ENCODE assay signal across 2 cellular contexts in the genomic region with DNA sequence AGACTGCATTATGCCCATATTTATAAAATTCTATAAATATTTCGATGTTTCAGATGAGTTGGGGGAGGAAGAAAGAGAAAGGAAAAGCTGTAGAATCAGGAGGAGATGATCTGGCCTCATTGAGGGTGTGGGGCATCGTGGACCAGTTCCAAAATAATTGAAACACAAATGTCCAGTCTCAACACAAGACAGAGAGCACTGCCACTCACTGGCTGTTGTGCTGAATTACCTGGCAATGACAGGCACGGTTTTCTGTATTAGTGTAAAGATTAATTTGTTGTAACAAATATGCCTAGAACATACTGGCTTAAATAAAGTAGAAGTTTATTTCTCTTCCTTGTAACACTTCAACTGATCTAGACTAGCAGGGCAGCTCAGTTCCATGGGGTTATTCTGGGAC.
TF ChIP-seq lines count a peak whose summit lies in the region.

No MANE protein-coding gene starts in this region.

TF ChIP-seq in IMR-90, 13 proteins besides CTCF, POLR2A, EP300 and RAD21:
- no peak for TF ChIP-seq RCOR1 (IDR thresholded peaks at IDR 0.05; ENCODE audit: insufficient replicate concordance, low read length)
- TF ChIP-seq MXI1 (IDR thresholded peaks at IDR 0.05; ENCODE audit: borderline replicate concordance, low read depth, low read length): no peak
- no peak for TF ChIP-seq SMC3 (IDR thresholded peaks at IDR 0.05; ENCODE audit: low read depth, low read length)
- TF ChIP-seq, protein P1, sequence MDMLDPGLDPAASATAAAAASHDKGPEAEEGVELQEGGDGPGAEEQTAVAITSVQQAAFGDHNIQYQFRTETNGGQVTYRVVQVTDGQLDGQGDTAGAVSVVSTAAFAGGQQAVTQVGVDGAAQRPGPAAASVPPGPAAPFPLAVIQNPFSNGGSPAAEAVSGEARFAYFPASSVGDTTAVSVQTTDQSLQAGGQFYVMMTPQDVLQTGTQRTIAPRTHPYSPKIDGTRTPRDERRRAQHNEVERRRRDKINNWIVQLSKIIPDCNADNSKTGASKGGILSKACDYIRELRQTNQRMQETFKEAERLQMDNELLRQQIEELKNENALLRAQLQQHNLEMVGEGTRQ (IDR thresholded peaks at IDR 0.05; ENCODE audit: low read depth, low read length): no peak
- TF ChIP-seq BHLHE40 (IDR thresholded peaks at IDR 0.05; ENCODE audit: low read depth, low read length): no peak
- TF ChIP-seq FOS (IDR thresholded peaks at IDR 0.05; ENCODE audit: low read depth, low read length): no peak
- no peak for TF ChIP-seq MAFK (IDR thresholded peaks at IDR 0.05; ENCODE audit: low read depth, low read length)
- no peak for TF ChIP-seq NFE2L2 (IDR thresholded peaks at IDR 0.05; ENCODE audit: low read depth, low read length)
- TF ChIP-seq CEBPB (IDR thresholded peaks at IDR 0.05; ENCODE audit: low read depth, low read length): no peak
- no peak for TF ChIP-seq CHD1 (IDR thresholded peaks at IDR 0.05; ENCODE audit: low read depth, low read length)

TF ChIP-seq in K562, 482 proteins besides CTCF, POLR2A, EP300 and RAD21:
- TF ChIP-seq ARID1B (IDR thresholded peaks at IDR 0.05): no peak
- TF ChIP-seq ETV6 (IDR thresholded peaks at IDR 0.05; ENCODE audit: borderline replicate concordance in 1 of 2, low read depth in 2 of 2, low read length in 1 of 2): no peak
- no peak for TF ChIP-seq ETV6 (CRISPR knock-in tag; IDR thresholded peaks at IDR 0.05; ENCODE audit: borderline replicate concordance)
- TF ChIP-seq XRCC5 (IDR thresholded peaks at IDR 0.05; ENCODE audit: low read depth, low read length): no peak
- TF ChIP-seq FOXP1 (CRISPR knock-in tag; IDR thresholded peaks at IDR 0.05): no peak
- no peak for TF ChIP-seq ZNF699 (CRISPR knock-in tag; IDR thresholded peaks at IDR 0.05; ENCODE audit: insufficient replicate concordance)
- TF ChIP-seq HMG20A (CRISPR knock-in tag; conservative IDR thresholded peaks at IDR 0.05): no peak
- no peak for TF ChIP-seq CCAR2 (IDR thresholded peaks at IDR 0.05; ENCODE audit: low read depth, low read length)
- no peak for TF ChIP-seq ZNF766 (CRISPR knock-in tag; conservative IDR thresholded peaks at IDR 0.05)
- no peak for TF ChIP-seq NR4A1 (CRISPR knock-in tag; IDR thresholded peaks at IDR 0.05)
- no peak for TF ChIP-seq NR4A1 (tag; IDR thresholded peaks at IDR 0.05)
- no peak for TF ChIP-seq MEF2D (tag; conservative IDR thresholded peaks at IDR 0.05; ENCODE audit: low read depth)
- no peak for TF ChIP-seq TAF15 (IDR thresholded peaks at IDR 0.05; ENCODE audit: low read depth, low read length)
- TF ChIP-seq, protein P2, sequence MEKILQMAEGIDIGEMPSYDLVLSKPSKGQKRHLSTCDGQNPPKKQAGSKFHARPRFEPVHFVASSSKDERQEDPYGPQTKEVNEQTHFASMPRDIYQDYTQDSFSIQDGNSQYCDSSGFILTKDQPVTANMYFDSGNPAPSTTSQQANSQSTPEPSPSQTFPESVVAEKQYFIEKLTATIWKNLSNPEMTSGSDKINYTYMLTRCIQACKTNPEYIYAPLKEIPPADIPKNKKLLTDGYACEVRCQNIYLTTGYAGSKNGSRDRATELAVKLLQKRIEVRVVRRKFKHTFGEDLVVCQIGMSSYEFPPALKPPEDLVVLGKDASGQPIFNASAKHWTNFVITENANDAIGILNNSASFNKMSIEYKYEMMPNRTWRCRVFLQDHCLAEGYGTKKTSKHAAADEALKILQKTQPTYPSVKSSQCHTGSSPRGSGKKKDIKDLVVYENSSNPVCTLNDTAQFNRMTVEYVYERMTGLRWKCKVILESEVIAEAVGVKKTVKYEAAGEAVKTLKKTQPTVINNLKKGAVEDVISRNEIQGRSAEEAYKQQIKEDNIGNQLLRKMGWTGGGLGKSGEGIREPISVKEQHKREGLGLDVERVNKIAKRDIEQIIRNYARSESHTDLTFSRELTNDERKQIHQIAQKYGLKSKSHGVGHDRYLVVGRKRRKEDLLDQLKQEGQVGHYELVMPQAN (IDR thresholded peaks at IDR 0.05; ENCODE audit: borderline replicate concordance): no peak
- TF ChIP-seq, protein P3, sequence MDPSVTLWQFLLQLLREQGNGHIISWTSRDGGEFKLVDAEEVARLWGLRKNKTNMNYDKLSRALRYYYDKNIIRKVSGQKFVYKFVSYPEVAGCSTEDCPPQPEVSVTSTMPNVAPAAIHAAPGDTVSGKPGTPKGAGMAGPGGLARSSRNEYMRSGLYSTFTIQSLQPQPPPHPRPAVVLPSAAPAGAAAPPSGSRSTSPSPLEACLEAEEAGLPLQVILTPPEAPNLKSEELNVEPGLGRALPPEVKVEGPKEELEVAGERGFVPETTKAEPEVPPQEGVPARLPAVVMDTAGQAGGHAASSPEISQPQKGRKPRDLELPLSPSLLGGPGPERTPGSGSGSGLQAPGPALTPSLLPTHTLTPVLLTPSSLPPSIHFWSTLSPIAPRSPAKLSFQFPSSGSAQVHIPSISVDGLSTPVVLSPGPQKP (CRISPR knock-in tag; IDR thresholded peaks at IDR 0.05): no peak
TF ChIP-seq in K562: peak in this region for 0.
